Comparison of ENCODE assay signal across 22 cellular contexts in the genomic region with DNA sequence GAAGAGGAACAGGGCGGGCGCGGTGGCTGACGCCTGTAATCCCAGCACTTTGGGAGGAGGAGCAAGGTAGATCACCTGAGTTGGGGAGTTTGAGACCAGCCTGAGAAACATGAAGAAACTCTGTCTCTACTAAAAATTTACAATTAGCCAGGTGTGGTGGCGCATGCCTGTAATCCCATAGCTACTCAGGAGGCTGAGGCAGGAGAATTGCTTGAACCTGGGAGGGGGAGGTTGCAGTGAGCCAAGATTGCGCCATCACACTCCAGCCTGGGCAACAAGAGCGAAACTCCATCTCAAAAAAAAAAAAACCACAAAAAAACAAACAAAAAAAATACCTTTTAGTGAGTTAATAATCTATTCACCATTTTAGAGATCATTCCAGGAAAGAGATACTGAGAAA. TPM values are rescaled to one million over a fixed set of nuclear protein-coding genes. Genes with fewer than 3 reads are reported as not detected.
"Had no signal": no experiment of that assay in that cellular context is flagged by ENCODE, and none has a peak within 500 bp of the region (broad histone marks: within the 10 kb centered on the region; RNA-seq: fewer than 3 reads in every experiment).

No MANE protein-coding gene starts in this region.

RNA-seq across cellular contexts. Expression of gene OR10G3, which starts 35.3 kb away (rescaled TPM):
- total RNA-seq: activated B cell treated with CpG ODN at 0.5 μM for 24 hours; activated CD4-positive, alpha-beta memory T cell treated with anti-CD3 and anti-CD28 coated beads for 36 hours; activated CD4-positive, alpha-beta T cell treated with anti-CD3 and anti-CD28 coated beads, Interleukin-2, amount 10 ng/mL, durations not matched to agents 24 days and 14 days; activated CD8-positive, alpha-beta memory T cell treated with anti-CD3 and anti-CD28 coated beads for 36 hours; activated CD8-positive, alpha-beta T cell treated with anti-CD3 and anti-CD28 coated beads for 36 hours; activated naive CD4-positive, alpha-beta T cell treated with anti-CD3 and anti-CD28 coated beads for 36 hours; activated naive CD4-positive, alpha-beta T cell treated with anti-CD3 and anti-CD28 coated beads, Interleukin-2, amount 50 U/mL, for 72 hours; activated naive CD8-positive, alpha-beta T cell treated with anti-CD3 and anti-CD28 coated beads for 36 hours; activated T-cell treated with anti-CD3 and anti-CD28 coated beads, Interleukin-2, amount 50 U/mL, for 4 hours; activated T-cell treated with anti-CD3 and anti-CD28 coated beads, Interleukin-2, amount 50 U/mL, for 72 hours; activated T-helper 1 cell treated with anti-CD3 and anti-CD28 coated beads, Interleukin-12 subunit alpha, Interleukin-12 subunit beta, Interleukin-2, Interleukin-4 antibody, amounts not matched to agents 30 ng/mL and 10 ng/mL and 1 ng/mL, durations not matched to agents 14 hours and 24 hours and 36 hours; activated T-helper 17 cell treated with anti-CD3 and anti-CD28 coated beads, Interleukin-2, amount 50 U/mL, for 72 hours; adrenal gland; aorta; astrocyte; body of pancreas; breast epithelium; cardiac septum; cerebellum; T-helper 1 cell treated with Interleukin-12 subunit alpha and Interleukin-12 subunit beta and Interleukin-4 antibody, amounts not matched to agents 30 ng/mL and 1 ng/mL, for 36 hours; T-helper 17 cell; T-helper 2 cell treated with Interferon-gamma antibody and Interleukin-4, amounts not matched to agents 100 ng/mL and 5 ng/mL, for 36 hours had no signal
- polyA plus RNA-seq: adrenal gland had no signal
